Comparison of ENCODE assay signal across 2 cellular contexts in the genomic region with DNA sequence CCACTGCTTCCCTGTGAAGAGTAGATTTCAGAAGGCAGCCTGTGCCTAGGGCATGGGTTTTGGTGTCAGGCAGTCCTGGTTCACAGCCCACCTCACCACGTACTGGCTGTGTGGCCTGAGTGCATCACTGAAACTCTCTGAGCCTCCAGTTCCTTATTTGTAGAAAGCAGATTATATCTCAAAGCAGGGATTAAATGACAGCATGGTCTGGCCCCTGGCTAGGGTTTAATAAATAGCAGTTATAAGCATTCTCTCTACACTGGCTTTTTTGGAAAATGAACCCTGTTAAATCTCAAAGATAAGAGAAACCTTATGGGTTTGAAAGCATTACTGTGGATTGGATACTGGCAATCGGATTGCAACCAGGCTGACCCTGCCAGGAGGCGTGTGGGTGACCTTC.
TF ChIP-seq lines count a peak whose summit lies in the region.

No MANE protein-coding gene starts in this region.

TF ChIP-seq in liver, 16 proteins besides CTCF, POLR2A, EP300 and RAD21:
- TF ChIP-seq GABPA (IDR thresholded peaks at IDR 0.05 in 1 of 2, conservative IDR thresholded peaks at IDR 0.05 in 1 of 2) (no peak), NR2F2 (IDR thresholded peaks at IDR 0.05) (no peak), FOXA1 (IDR thresholded peaks at IDR 0.05) (no peak), HNF4A (conservative IDR thresholded peaks at IDR 0.05) (no peak), TAF1 (conservative IDR thresholded peaks at IDR 0.05) (no peak), RXRA (IDR thresholded peaks at IDR 0.05) (no peak), HNF4G (IDR thresholded peaks at IDR 0.05) (no peak), JUND (IDR thresholded peaks at IDR 0.05) (no peak), YY1 (IDR thresholded peaks at IDR 0.05) (no peak), EGR1 (IDR thresholded peaks at IDR 0.05; ENCODE audit: low read depth in 2 of 2) (no peak), SP1 (IDR thresholded peaks at IDR 0.05) (no peak)
- TF ChIP-seq, protein P1, sequence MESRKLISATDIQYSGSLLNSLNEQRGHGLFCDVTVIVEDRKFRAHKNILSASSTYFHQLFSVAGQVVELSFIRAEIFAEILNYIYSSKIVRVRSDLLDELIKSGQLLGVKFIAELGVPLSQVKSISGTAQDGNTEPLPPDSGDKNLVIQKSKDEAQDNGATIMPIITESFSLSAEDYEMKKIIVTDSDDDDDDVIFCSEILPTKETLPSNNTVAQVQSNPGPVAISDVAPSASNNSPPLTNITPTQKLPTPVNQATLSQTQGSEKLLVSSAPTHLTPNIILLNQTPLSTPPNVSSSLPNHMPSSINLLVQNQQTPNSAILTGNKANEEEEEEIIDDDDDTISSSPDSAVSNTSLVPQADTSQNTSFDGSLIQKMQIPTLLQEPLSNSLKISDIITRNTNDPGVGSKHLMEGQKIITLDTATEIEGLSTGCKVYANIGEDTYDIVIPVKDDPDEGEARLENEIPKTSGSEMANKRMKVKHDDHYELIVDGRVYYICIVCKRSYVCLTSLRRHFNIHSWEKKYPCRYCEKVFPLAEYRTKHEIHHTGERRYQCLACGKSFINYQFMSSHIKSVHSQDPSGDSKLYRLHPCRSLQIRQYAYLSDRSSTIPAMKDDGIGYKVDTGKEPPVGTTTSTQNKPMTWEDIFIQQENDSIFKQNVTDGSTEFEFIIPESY (IDR thresholded peaks at IDR 0.05) = no peak
- TF ChIP-seq, protein P2, sequence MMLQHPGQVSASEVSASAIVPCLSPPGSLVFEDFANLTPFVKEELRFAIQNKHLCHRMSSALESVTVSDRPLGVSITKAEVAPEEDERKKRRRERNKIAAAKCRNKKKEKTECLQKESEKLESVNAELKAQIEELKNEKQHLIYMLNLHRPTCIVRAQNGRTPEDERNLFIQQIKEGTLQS (IDR thresholded peaks at IDR 0.05) = no peak
- TF ChIP-seq, protein P3, sequence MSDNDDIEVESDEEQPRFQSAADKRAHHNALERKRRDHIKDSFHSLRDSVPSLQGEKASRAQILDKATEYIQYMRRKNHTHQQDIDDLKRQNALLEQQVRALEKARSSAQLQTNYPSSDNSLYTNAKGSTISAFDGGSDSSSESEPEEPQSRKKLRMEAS (IDR thresholded peaks at IDR 0.05) = no peak
- TF ChIP-seq, protein P4, sequence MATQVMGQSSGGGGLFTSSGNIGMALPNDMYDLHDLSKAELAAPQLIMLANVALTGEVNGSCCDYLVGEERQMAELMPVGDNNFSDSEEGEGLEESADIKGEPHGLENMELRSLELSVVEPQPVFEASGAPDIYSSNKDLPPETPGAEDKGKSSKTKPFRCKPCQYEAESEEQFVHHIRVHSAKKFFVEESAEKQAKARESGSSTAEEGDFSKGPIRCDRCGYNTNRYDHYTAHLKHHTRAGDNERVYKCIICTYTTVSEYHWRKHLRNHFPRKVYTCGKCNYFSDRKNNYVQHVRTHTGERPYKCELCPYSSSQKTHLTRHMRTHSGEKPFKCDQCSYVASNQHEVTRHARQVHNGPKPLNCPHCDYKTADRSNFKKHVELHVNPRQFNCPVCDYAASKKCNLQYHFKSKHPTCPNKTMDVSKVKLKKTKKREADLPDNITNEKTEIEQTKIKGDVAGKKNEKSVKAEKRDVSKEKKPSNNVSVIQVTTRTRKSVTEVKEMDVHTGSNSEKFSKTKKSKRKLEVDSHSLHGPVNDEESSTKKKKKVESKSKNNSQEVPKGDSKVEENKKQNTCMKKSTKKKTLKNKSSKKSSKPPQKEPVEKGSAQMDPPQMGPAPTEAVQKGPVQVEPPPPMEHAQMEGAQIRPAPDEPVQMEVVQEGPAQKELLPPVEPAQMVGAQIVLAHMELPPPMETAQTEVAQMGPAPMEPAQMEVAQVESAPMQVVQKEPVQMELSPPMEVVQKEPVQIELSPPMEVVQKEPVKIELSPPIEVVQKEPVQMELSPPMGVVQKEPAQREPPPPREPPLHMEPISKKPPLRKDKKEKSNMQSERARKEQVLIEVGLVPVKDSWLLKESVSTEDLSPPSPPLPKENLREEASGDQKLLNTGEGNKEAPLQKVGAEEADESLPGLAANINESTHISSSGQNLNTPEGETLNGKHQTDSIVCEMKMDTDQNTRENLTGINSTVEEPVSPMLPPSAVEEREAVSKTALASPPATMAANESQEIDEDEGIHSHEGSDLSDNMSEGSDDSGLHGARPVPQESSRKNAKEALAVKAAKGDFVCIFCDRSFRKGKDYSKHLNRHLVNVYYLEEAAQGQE (IDR thresholded peaks at IDR 0.05) = no peak

TF ChIP-seq in HepG2, 621 proteins besides CTCF, POLR2A, EP300 and RAD21:
- no peak for TF ChIP-seq ZNF558 (CRISPR knock-in tag; IDR thresholded peaks at IDR 0.05; ENCODE audit: borderline replicate concordance)
- TF ChIP-seq ZMAT3 (CRISPR knock-in tag; conservative IDR thresholded peaks at IDR 0.05) = no peak
- TF ChIP-seq ZNF766 (CRISPR knock-in tag; IDR thresholded peaks at IDR 0.05; ENCODE audit: borderline replicate concordance) = no peak
- no peak for TF ChIP-seq ZEB1 (IDR thresholded peaks at IDR 0.05; ENCODE audit: insufficient replicate concordance, low read depth)
- TF ChIP-seq NFE2L2 (IDR thresholded peaks at IDR 0.05; ENCODE audit: low read length) = no peak
- no peak for TF ChIP-seq ZNF7 (CRISPR knock-in tag; IDR thresholded peaks at IDR 0.05)
- TF ChIP-seq, protein P4 (IDR thresholded peaks at IDR 0.05; ENCODE audit: borderline replicate concordance in 1 of 2, low read depth in 1 of 2, low read length in 2 of 2) = no peak
- no peak for TF ChIP-seq RFX5 (IDR thresholded peaks at IDR 0.05; ENCODE audit: low read depth, low read length)
- TF ChIP-seq KDM1A (CRISPR knock-in tag; IDR thresholded peaks at IDR 0.05) = no peak
- no peak for TF ChIP-seq ZNF33B (CRISPR knock-in tag; IDR thresholded peaks at IDR 0.05)
- TF ChIP-seq, protein P5, sequence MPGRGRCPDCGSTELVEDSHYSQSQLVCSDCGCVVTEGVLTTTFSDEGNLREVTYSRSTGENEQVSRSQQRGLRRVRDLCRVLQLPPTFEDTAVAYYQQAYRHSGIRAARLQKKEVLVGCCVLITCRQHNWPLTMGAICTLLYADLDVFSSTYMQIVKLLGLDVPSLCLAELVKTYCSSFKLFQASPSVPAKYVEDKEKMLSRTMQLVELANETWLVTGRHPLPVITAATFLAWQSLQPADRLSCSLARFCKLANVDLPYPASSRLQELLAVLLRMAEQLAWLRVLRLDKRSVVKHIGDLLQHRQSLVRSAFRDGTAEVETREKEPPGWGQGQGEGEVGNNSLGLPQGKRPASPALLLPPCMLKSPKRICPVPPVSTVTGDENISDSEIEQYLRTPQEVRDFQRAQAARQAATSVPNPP (CRISPR knock-in tag; IDR thresholded peaks at IDR 0.05) = no peak
- no peak for TF ChIP-seq ZNF460 (CRISPR knock-in tag; IDR thresholded peaks at IDR 0.05; ENCODE audit: borderline replicate concordance)
- no peak for TF ChIP-seq ZNF138 (CRISPR knock-in tag; IDR thresholded peaks at IDR 0.05; ENCODE audit: low read depth)
- TF ChIP-seq, protein P6, sequence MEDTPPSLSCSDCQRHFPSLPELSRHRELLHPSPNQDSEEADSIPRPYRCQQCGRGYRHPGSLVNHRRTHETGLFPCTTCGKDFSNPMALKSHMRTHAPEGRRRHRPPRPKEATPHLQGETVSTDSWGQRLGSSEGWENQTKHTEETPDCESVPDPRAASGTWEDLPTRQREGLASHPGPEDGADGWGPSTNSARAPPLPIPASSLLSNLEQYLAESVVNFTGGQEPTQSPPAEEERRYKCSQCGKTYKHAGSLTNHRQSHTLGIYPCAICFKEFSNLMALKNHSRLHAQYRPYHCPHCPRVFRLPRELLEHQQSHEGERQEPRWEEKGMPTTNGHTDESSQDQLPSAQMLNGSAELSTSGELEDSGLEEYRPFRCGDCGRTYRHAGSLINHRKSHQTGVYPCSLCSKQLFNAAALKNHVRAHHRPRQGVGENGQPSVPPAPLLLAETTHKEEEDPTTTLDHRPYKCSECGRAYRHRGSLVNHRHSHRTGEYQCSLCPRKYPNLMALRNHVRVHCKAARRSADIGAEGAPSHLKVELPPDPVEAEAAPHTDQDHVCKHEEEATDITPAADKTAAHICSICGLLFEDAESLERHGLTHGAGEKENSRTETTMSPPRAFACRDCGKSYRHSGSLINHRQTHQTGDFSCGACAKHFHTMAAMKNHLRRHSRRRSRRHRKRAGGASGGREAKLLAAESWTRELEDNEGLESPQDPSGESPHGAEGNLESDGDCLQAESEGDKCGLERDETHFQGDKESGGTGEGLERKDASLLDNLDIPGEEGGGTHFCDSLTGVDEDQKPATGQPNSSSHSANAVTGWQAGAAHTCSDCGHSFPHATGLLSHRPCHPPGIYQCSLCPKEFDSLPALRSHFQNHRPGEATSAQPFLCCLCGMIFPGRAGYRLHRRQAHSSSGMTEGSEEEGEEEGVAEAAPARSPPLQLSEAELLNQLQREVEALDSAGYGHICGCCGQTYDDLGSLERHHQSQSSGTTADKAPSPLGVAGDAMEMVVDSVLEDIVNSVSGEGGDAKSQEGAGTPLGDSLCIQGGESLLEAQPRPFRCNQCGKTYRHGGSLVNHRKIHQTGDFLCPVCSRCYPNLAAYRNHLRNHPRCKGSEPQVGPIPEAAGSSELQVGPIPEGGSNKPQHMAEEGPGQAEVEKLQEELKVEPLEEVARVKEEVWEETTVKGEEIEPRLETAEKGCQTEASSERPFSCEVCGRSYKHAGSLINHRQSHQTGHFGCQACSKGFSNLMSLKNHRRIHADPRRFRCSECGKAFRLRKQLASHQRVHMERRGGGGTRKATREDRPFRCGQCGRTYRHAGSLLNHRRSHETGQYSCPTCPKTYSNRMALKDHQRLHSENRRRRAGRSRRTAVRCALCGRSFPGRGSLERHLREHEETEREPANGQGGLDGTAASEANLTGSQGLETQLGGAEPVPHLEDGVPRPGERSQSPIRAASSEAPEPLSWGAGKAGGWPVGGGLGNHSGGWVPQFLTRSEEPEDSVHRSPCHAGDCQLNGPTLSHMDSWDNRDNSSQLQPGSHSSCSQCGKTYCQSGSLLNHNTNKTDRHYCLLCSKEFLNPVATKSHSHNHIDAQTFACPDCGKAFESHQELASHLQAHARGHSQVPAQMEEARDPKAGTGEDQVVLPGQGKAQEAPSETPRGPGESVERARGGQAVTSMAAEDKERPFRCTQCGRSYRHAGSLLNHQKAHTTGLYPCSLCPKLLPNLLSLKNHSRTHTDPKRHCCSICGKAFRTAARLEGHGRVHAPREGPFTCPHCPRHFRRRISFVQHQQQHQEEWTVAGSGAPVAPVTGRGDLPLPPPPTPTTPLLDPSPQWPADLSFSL (CRISPR knock-in tag; IDR thresholded peaks at IDR 0.05) = no peak
- TF ChIP-seq, protein P7, sequence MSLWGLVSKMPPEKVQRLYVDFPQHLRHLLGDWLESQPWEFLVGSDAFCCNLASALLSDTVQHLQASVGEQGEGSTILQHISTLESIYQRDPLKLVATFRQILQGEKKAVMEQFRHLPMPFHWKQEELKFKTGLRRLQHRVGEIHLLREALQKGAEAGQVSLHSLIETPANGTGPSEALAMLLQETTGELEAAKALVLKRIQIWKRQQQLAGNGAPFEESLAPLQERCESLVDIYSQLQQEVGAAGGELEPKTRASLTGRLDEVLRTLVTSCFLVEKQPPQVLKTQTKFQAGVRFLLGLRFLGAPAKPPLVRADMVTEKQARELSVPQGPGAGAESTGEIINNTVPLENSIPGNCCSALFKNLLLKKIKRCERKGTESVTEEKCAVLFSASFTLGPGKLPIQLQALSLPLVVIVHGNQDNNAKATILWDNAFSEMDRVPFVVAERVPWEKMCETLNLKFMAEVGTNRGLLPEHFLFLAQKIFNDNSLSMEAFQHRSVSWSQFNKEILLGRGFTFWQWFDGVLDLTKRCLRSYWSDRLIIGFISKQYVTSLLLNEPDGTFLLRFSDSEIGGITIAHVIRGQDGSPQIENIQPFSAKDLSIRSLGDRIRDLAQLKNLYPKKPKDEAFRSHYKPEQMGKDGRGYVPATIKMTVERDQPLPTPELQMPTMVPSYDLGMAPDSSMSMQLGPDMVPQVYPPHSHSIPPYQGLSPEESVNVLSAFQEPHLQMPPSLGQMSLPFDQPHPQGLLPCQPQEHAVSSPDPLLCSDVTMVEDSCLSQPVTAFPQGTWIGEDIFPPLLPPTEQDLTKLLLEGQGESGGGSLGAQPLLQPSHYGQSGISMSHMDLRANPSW (CRISPR knock-in tag; IDR thresholded peaks at IDR 0.05; ENCODE audit: borderline replicate concordance) = no peak
- no peak for TF ChIP-seq ZNF746 (CRISPR knock-in tag; IDR thresholded peaks at IDR 0.05)
- TF ChIP-seq HOXD1 (CRISPR knock-in tag; IDR thresholded peaks at IDR 0.05) = no peak
- TF ChIP-seq XBP1 (CRISPR knock-in tag; IDR thresholded peaks at IDR 0.05) = no peak
